Comparison of ENCODE assay signal across 8 cellular contexts in the genomic region with DNA sequence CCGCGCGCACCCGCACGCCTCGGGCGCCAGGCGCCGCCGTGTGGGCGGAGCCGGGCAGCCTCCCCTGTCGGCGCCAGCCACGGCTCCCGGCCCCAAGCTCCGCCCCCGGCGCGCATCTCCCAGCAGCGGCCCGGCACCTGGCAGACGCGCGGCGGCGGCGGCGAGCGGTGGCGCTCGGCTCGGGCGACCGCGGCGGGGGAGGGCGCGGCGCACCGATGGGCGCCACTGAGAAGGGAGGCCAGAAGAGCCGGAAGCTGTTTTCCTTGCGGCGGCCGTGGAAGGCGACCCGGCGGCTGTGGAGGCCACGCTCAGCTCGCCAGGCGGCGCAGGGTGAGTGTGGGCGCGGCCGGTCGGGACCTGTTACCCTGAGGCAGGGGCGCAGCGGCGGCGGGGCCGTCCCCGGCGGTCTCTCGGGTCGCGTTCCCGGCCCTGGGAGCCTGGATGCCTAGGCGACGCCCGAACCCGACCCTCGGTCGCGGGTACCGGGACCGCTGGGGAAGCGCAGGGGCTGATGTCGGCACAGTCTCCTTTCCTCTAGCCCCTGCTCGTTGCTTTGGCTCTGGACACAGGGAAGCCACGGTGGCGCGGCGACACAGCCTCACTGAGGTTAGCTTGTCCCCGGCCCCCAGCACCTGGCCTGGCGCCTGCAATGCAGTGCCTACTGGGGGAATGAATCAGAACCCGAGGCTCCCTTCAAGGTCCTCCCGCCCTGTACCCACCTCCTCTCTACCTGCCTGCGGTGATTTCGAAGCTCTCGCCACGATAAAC. TPM values are rescaled to one million over a fixed set of nuclear protein-coding genes. Genes with fewer than 3 reads are reported as not detected.
A peak's percentile ranks its signal among the peaks of the same experiment; 100 is the strongest.
DNase-seq lines count a peak whose midpoint lies in the region; ATAC-seq and TF ChIP-seq lines count a peak whose summit lies in the region.

No MANE protein-coding gene starts in this region.

- no peak overlapping the region for H3K4ac ChIP-seq in neuronal stem cell (ENCODE audit: low read length)

- no peak for TF ChIP-seq POLR2A in suprapubic skin (IDR thresholded peaks at IDR 0.05)

- H3K36me3 ChIP-seq in neuronal stem cell (replicated peaks in 1 of 2; ENCODE audit: control insufficient read depth in 2 of 2, insufficient read depth in 2 of 2, low read length in 2 of 2), result no peaks in the 10 kb centered on the region
- H3K36me3 ChIP-seq in suprapubic skin, result no peaks in the 10 kb centered on the region

- peak overlapping the region; percentile 34 for H2BK15ac ChIP-seq in neuronal stem cell (ENCODE audit: low read length)

- peak; percentile 17; the same call in 1 of the 2 replicates for TF ChIP-seq CTCF in RWPE1 (conservative IDR thresholded peaks at IDR 0.05; ENCODE audit: low read depth)
- TF ChIP-seq CTCF in foreskin keratinocyte (conservative IDR thresholded peaks at IDR 0.05), result no peak
- TF ChIP-seq CTCF in suprapubic skin (IDR thresholded peaks at IDR 0.05), result peak in 1 of 2 donors; percentile 17

- in situ Hi-C loops in KBM-7 (cut with MboI; ENCODE audit: low pct_unique_long_range_greater_than_20kb, low sequenced_read_pairs), result no loop called here

- peak overlapping the region; percentile 57 to 84 for H3K4me3 ChIP-seq in neuronal stem cell (ENCODE audit: low read length in 2 of 2)
- peak overlapping the region; percentile 60 for H3K4me3 ChIP-seq in suprapubic skin

- H4K8ac ChIP-seq in neuronal stem cell (ENCODE audit: low read depth, low read length), result no peak overlapping the region

- H3K27ac ChIP-seq in RWPE1 (no peak overlapping the region), foreskin keratinocyte (peak overlapping the region; percentile 16), neuronal stem cell (replicated peaks; ENCODE audit: low read length) (no peak overlapping the region), suprapubic skin (peak overlapping the region; percentile 3)

- peak overlapping the region; percentile 71 for H3K4me2 ChIP-seq in neuronal stem cell (ENCODE audit: insufficient read depth, low read length, poor library complexity, severe bottlenecking)

- POLR2A ChIA-PET in RWPE1 (lab: Yijun Ruan, JAX; ENCODE audit: low non-redundant PET), result interaction anchor here (0.6 kb wide), 3 partner anchors 55 to 287 kb away, joined by 3 to 9 read pairs (median 3); no protein-coding TSS in a partner anchor

- peak overlapping the region; percentile 38 for H3K23ac ChIP-seq in neuronal stem cell (ENCODE audit: low read depth, low read length, poor library complexity)

- H3K4me1 ChIP-seq in foreskin keratinocyte, result peaks cover 15% of the 10 kb centered on the region
- H3K4me1 ChIP-seq in neuronal stem cell (ENCODE audit: control insufficient read depth in 2 of 2, insufficient read depth in 1 of 2, low read depth in 1 of 2, low read length in 2 of 2), result peaks cover 4 to 5% of the 10 kb centered on the region in 2 donors
- peaks cover 23% of the 10 kb centered on the region for H3K4me1 ChIP-seq in suprapubic skin

- H3K79me1 ChIP-seq in neuronal stem cell (ENCODE audit: low read depth, low read length), result peaks cover 2% of the 10 kb centered on the region

- peak overlapping the region; percentile 41 for H2BK120ac ChIP-seq in neuronal stem cell (ENCODE audit: low read depth, low read length)

- no peak overlapping the region for H3K14ac ChIP-seq in neuronal stem cell (ENCODE audit: low read length)

- peak overlapping the region; percentile 82 for H3K18ac ChIP-seq in neuronal stem cell (ENCODE audit: low read length)

- no peak overlapping the region for H2BK5ac ChIP-seq in neuronal stem cell (ENCODE audit: low read length)

- H4K91ac ChIP-seq in neuronal stem cell (ENCODE audit: low read depth, low read length, poor library complexity), result no peak overlapping the region

- CTCF ChIA-PET in RWPE1 (lab: Yijun Ruan, JAX), result interaction anchor here (0.7 kb wide), 3 partner anchors 250 to 438 kb away, joined by 3 read pairs; no protein-coding TSS in a partner anchor

- DNase-seq in Daoy (ENCODE audit: low read depth) (peak; percentile 91), KBM-7 (peak; percentile 74), RWPE1 (ENCODE audit: low spot score) (peak; percentile 83), foreskin keratinocyte (peak in 1 of 2 donors; percentile 50), neuronal stem cell (ENCODE audit: low spot score) (peak; percentile 75), suprapubic skin (ENCODE audit: low spot score in 2 of 2) (peak in 1 of 2 donors; percentile 72)
- peak; percentile 77 for DNase-seq in activated effector memory CD4-positive, alpha-beta T cell treated with Interleukin-2 at 50 U/mL for 16 hours

- H2BK12ac ChIP-seq in neuronal stem cell (ENCODE audit: low read length), result no peak overlapping the region

- no peak for TF ChIP-seq EP300 in suprapubic skin (IDR thresholded peaks at IDR 0.05)

- ATAC-seq in GM21723 (IDR thresholded peaks at IDR 0.05; ENCODE audit: unreplicated experiment) (peak; percentile 97), foreskin keratinocyte (peak; percentile 93)

- no peak overlapping the region for H2AK5ac ChIP-seq in neuronal stem cell (ENCODE audit: low read depth, low read length)

- no CpG with 5 or more reads among the region's 92 CpGs for WGBS in neuronal stem cell (ENCODE audit: extremely low coverage in 2 of 2, insufficient read length in 2 of 2, insufficient replicate concordance in 1 of 2), 2 donors
- WGBS in suprapubic skin, result under 1% methylated on average over 13 of the region's 92 CpGs

- no peaks in the 10 kb centered on the region for H3K27me3 ChIP-seq in foreskin keratinocyte
- H3K27me3 ChIP-seq in neuronal stem cell (ENCODE audit: control insufficient read depth in 3 of 3, insufficient read depth in 3 of 3, low read depth in 1 of 3, low read length in 3 of 3), result peaks cover 0 to 25% (median 0%) of the 10 kb centered on the region in 3 experiments
- no peaks in the 10 kb centered on the region for H3K27me3 ChIP-seq in suprapubic skin

- peak overlapping the region; percentile 97 for H2AFZ ChIP-seq in neuronal stem cell (ENCODE audit: low read length)

- H3K9me3 ChIP-seq in neuronal stem cell (replicated peaks in 1 of 2; ENCODE audit: control insufficient read depth in 2 of 2, insufficient read depth in 1 of 2, low read depth in 1 of 2, low read length in 2 of 2), result no peaks in the 10 kb centered on the region
- no peaks in the 10 kb centered on the region for H3K9me3 ChIP-seq in suprapubic skin

- peak overlapping the region; percentile 96 for H3K9ac ChIP-seq in neuronal stem cell (ENCODE audit: low read depth, low read length, poor library complexity)

RNA-seq across cellular contexts. Expression of a gene that starts 54.8 kb away (rescaled TPM):
- total RNA-seq in Daoy (2014; rRNA removed; shearing (Covaris generic)), result 5.0 and 11.1 TPM in 2 replicates
- total RNA-seq in foreskin keratinocyte (5.1 and 5.8 TPM in 2 replicates), suprapubic skin (1 to 10 TPM; 1.7 to 3.8 (median 3.5) TPM)
- polyA plus RNA-seq in foreskin keratinocyte, result 0.75 and 1.1 TPM in 2 replicates
- polyA plus RNA-seq in neuronal stem cell (2013, experiment 1 of 2), result 6.5 TPM
- 6.3 TPM for polyA plus RNA-seq in neuronal stem cell (2013, experiment 2 of 2)

Comparison
In these comparisons a context has a peak if more than half of its experiments do, and no peak if none do; other contexts are left out.
1. H3K27ac ChIP-seq: peak in foreskin keratinocyte (single experiment) and suprapubic skin (single experiment); none in RWPE1 (single experiment) and neuronal stem cell (single experiment).